1 cellular context compared by ENCODE assay signal in the genomic region with DNA sequence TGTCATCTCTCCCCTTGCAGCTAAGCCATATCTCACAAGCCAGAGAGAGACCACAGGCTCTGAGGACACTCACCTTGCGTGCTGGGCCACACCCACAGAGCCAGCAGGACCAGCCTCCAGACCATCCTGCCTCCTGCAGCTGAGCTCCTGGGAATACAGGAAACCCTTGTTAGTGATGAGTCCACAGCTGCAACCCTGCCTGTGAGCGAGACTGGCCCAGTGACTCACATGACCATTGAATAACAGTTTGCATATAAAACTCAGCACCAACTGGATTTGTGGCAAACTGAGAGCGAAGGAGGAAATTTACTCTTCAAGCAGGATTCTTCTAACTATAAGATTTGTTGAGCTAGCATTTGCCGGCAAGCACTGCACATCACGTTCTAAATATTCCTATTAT.
TF ChIP-seq lines count a peak whose summit lies in the region.

No MANE protein-coding gene starts in this region.

TF ChIP-seq in GM23338, 12 proteins besides CTCF, POLR2A, EP300 and RAD21 (continued from another document):
- TF ChIP-seq, protein P1, sequence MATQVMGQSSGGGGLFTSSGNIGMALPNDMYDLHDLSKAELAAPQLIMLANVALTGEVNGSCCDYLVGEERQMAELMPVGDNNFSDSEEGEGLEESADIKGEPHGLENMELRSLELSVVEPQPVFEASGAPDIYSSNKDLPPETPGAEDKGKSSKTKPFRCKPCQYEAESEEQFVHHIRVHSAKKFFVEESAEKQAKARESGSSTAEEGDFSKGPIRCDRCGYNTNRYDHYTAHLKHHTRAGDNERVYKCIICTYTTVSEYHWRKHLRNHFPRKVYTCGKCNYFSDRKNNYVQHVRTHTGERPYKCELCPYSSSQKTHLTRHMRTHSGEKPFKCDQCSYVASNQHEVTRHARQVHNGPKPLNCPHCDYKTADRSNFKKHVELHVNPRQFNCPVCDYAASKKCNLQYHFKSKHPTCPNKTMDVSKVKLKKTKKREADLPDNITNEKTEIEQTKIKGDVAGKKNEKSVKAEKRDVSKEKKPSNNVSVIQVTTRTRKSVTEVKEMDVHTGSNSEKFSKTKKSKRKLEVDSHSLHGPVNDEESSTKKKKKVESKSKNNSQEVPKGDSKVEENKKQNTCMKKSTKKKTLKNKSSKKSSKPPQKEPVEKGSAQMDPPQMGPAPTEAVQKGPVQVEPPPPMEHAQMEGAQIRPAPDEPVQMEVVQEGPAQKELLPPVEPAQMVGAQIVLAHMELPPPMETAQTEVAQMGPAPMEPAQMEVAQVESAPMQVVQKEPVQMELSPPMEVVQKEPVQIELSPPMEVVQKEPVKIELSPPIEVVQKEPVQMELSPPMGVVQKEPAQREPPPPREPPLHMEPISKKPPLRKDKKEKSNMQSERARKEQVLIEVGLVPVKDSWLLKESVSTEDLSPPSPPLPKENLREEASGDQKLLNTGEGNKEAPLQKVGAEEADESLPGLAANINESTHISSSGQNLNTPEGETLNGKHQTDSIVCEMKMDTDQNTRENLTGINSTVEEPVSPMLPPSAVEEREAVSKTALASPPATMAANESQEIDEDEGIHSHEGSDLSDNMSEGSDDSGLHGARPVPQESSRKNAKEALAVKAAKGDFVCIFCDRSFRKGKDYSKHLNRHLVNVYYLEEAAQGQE (IDR thresholded peaks at IDR 0.05; ENCODE audit: unreplicated experiment), result no peak
- TF ChIP-seq POLR2AphosphoS5 (IDR thresholded peaks at IDR 0.05; ENCODE audit: low read depth) (no peak), EZH2 (IDR thresholded peaks at IDR 0.05; ENCODE audit: low read depth, unreplicated experiment) (no peak), ZNF331 (CRISPR knock-in tag; IDR thresholded peaks at IDR 0.05; ENCODE audit: low read depth) (no peak), CREB1 (CRISPR knock-in tag; IDR thresholded peaks at IDR 0.05; ENCODE audit: low read depth) (no peak), EZH2phosphoT487 (IDR thresholded peaks at IDR 0.05; ENCODE audit: unreplicated experiment) (no peak)
